ENCODE assay signal across 8 cellular contexts in genomic region chr10:58384536-58384998, GRCh38. TPM values are rescaled to one million over a fixed set of nuclear protein-coding genes. Genes with fewer than 3 reads are reported as not detected.
DNase-seq lines count a peak whose midpoint lies in the region; ATAC-seq lines count a peak whose summit lies in the region.

No MANE protein-coding gene starts in this region.

- CTCF ChIA-PET in activated naive CD4-positive, alpha-beta T cell treated with anti-CD3 and anti-CD28 coated beads, Interleukin-2, amount 10 ng/mL, durations not matched to agents 7 days and 5 days (lab: Charles Lee): interaction anchor here (0.7 to 3.8 kb wide), 6 partner anchors 20 to 207 kb away, joined by 3 to 20 read pairs (median 4); partner anchors contain the start of genes CISD1 and UBE2D1
- CTCF ChIA-PET in naive thymus-derived CD4-positive, alpha-beta T cell (lab: Charles Lee): interaction anchor here (0.5 to 5.9 kb wide), 10 partner anchors 8 to 116 kb away, joined by 3 to 40 read pairs (median 4); partner anchors contain the start of genes CISD1 and UBE2D1

- no peaks in the 10 kb centered on the region for H3K9me3 ChIP-seq in MG63
- H3K9me3 ChIP-seq in duodenal mucosa (ENCODE audit: control insufficient read depth in 1 of 2, low read length in 2 of 2): no peaks in the 10 kb centered on the region
- no peaks in the 10 kb centered on the region for H3K9me3 ChIP-seq in naive thymus-derived CD4-positive, alpha-beta T cell (ENCODE audit: control insufficient read depth in 2 of 3, low read length in 3 of 3)

- peak overlapping the region; percentile 83 for H3K27ac ChIP-seq in duodenal mucosa (ENCODE audit: low read depth, low read length)
- H3K27ac ChIP-seq in naive thymus-derived CD4-positive, alpha-beta T cell (ENCODE audit: low read depth, low read length): peak overlapping the region; percentile 86

- H3K4me1 Mint-ChIP-seq in activated naive CD4-positive, alpha-beta T cell treated with anti-CD3 and anti-CD28 coated beads, Interleukin-2, amount 10 ng/mL, durations not matched to agents 7 days and 5 days: peaks cover 40% of the 10 kb centered on the region
- H3K4me1 Mint-ChIP-seq in naive thymus-derived CD4-positive, alpha-beta T cell: peaks cover 18 to 55% (median 47%) of the 10 kb centered on the region in 7 donors

- peaks cover 10 to 11% of the 10 kb centered on the region in 2 donors for H3K4me1 ChIP-seq in duodenal mucosa (ENCODE audit: control insufficient read depth in 1 of 2, insufficient read depth in 2 of 2, low read length in 2 of 2)
- peaks cover 20 to 30% of the 10 kb centered on the region in 2 donors for H3K4me1 ChIP-seq in naive thymus-derived CD4-positive, alpha-beta T cell (ENCODE audit: control insufficient read depth in 2 of 2, insufficient read depth in 2 of 2, low read length in 2 of 2)

- H3K9me3 Mint-ChIP-seq in activated naive CD4-positive, alpha-beta T cell treated with anti-CD3 and anti-CD28 coated beads, Interleukin-2, amount 10 ng/mL, durations not matched to agents 7 days and 5 days: no peaks in the 10 kb centered on the region
- no peaks in the 10 kb centered on the region for H3K9me3 Mint-ChIP-seq in naive thymus-derived CD4-positive, alpha-beta T cell

- H3K36me3 ChIP-seq in MG63 (peaks cover 25% of the 10 kb centered on the region), duodenal mucosa (ENCODE audit: control insufficient read depth in 1 of 2, insufficient read depth in 2 of 2, low read length in 2 of 2) (peaks cover 4 to 18% of the 10 kb centered on the region in 2 donors)
- peaks cover 0 to 27% (median 3%) of the 10 kb centered on the region in 3 experiments for H3K36me3 ChIP-seq in naive thymus-derived CD4-positive, alpha-beta T cell (ENCODE audit: control insufficient read depth in 2 of 3, insufficient read depth in 3 of 3, low read length in 3 of 3)

- peak overlapping the region; percentile 82 to 84 for H3K9ac ChIP-seq in duodenal mucosa (ENCODE audit: low read depth in 1 of 2, low read length in 2 of 2)

- DNase-seq in activated naive CD4-positive, alpha-beta T cell treated with anti-CD3 and anti-CD28 coated beads, Interleukin-2, amount 10 ng/mL, durations not matched to agents 7 days and 5 days: no peak
- DNase-seq in activated naive CD4-positive, alpha-beta T cell treated with Interleukin-2 at 50 U/mL for 16 hours: no peak
- DNase-seq in MG63 (no peak), activated gamma-delta T cell treated with Interleukin-2 at 50 U/mL for 16 hours (no peak)
- no peak for DNase-seq in naive thymus-derived CD4-positive, alpha-beta T cell
- no peak for DNase-seq in stimulated activated naive CD4-positive, alpha-beta T cell treated with Interleukin-2 at 50 U/mL for 16 hours (lab: John Stamatoyannopoulos, UW)

- H3K4me3 Mint-ChIP-seq in activated naive CD4-positive, alpha-beta T cell treated with anti-CD3 and anti-CD28 coated beads, Interleukin-2, amount 10 ng/mL, durations not matched to agents 7 days and 5 days: peak overlapping the region; percentile 99
- H3K4me3 Mint-ChIP-seq in naive thymus-derived CD4-positive, alpha-beta T cell: peak overlapping the region; percentile 96 to 99 (median 98)

- ATAC-seq in naive thymus-derived CD4-positive, alpha-beta T cell: no peak
- ATAC-seq in HG03039 (IDR thresholded peaks at IDR 0.05; ENCODE audit: unreplicated experiment): no peak

- peaks cover 19% of the 10 kb centered on the region for H3K36me3 Mint-ChIP-seq in activated naive CD4-positive, alpha-beta T cell treated with anti-CD3 and anti-CD28 coated beads, Interleukin-2, amount 10 ng/mL, durations not matched to agents 7 days and 5 days
- H3K36me3 Mint-ChIP-seq in naive thymus-derived CD4-positive, alpha-beta T cell: peaks cover 3 to 16% (median 9%) of the 10 kb centered on the region in 5 donors

- H3K27me3 ChIP-seq in MG63 (no peaks in the 10 kb centered on the region), duodenal mucosa (ENCODE audit: control insufficient read depth in 1 of 2, insufficient read depth in 2 of 2, low read length in 2 of 2) (no peaks in the 10 kb centered on the region)
- no peaks in the 10 kb centered on the region for H3K27me3 ChIP-seq in naive thymus-derived CD4-positive, alpha-beta T cell (ENCODE audit: control insufficient read depth in 2 of 2, insufficient read depth in 2 of 2, low read length in 2 of 2)

- POLR2A ChIA-PET in naive thymus-derived CD4-positive, alpha-beta T cell (lab: Charles Lee): interaction anchor here (0.6 to 5.1 kb wide), 11 partner anchors 12 to 116 kb away, joined by 3 to 30 read pairs (median 5); partner anchors contain the start of genes CISD1, IPMK and UBE2D1

- intact Hi-C loops in naive thymus-derived CD4-positive, alpha-beta T cell (cut with micrococcal nuclease): loop anchor here (1.0 to 2.0 kb wide), 3 partner anchors 26 to 208 kb away; no protein-coding TSS in a partner anchor

- H3K27me3 Mint-ChIP-seq in activated naive CD4-positive, alpha-beta T cell treated with anti-CD3 and anti-CD28 coated beads, Interleukin-2, amount 10 ng/mL, durations not matched to agents 7 days and 5 days: no peaks in the 10 kb centered on the region
- H3K27me3 Mint-ChIP-seq in naive thymus-derived CD4-positive, alpha-beta T cell: no peaks in the 10 kb centered on the region

- H3K4me3 ChIP-seq in MG63 (peak overlapping the region; percentile 95), duodenal mucosa (ENCODE audit: low read depth in 1 of 2, low read length in 2 of 2) (peak overlapping the region; percentile 94 to 99)
- peak overlapping the region; percentile 95 for H3K4me3 ChIP-seq in naive thymus-derived CD4-positive, alpha-beta T cell (ENCODE audit: low read length)

- H3K27ac Mint-ChIP-seq in activated naive CD4-positive, alpha-beta T cell treated with anti-CD3 and anti-CD28 coated beads, Interleukin-2, amount 10 ng/mL, durations not matched to agents 7 days and 5 days: peak overlapping the region; percentile 97
- H3K27ac Mint-ChIP-seq in naive thymus-derived CD4-positive, alpha-beta T cell: peak overlapping the region; percentile 91 to 98 (median 96)

RNA-seq across cellular contexts. Expression of gene TFAM, which starts 0.6 kb away (rescaled TPM):
- 27.1 and 35.8 TPM in 2 replicates for total RNA-seq in MG63 (2014; rRNA removed; shearing (Covaris generic); ENCODE audit: low replicate concordance)
- total RNA-seq in naive thymus-derived CD4-positive, alpha-beta T cell: 10 to 100 TPM; 33.1 to 63.2 (median 44.8) TPM
- polyA plus RNA-seq in naive thymus-derived CD4-positive, alpha-beta T cell: 10 to 100 TPM; 43.5 to 52.7 TPM

RNA-seq across cellular contexts. Expression of gene UBE2D1, which starts 49.8 kb away (rescaled TPM):
- total RNA-seq in MG63 (2014; rRNA removed; shearing (Covaris generic); ENCODE audit: low replicate concordance): 10.4 and 23.6 TPM in 2 replicates
- 10 to 100 TPM; 11.3 to 23.8 (median 12.8) TPM for total RNA-seq in naive thymus-derived CD4-positive, alpha-beta T cell
- polyA plus RNA-seq in naive thymus-derived CD4-positive, alpha-beta T cell: 10 to 100 TPM; 12.3 to 19.2 TPM
